ENCODE assay signal across 8 cellular contexts in genomic region chr2:237858294-237859081, GRCh38. TPM values are rescaled to one million over a fixed set of nuclear protein-coding genes. Genes with fewer than 3 reads are reported as not detected.
DNase-seq lines count a peak whose midpoint lies in the region; ATAC-seq and TF ChIP-seq lines count a peak whose summit lies in the region.

No MANE protein-coding gene starts in this region.

- H3K4me1 ChIP-seq in right lobe of liver: peaks cover 0 to 39% (median 10%) of the 10 kb centered on the region in 4 donors

- DNase-seq in AG10803 (ENCODE audit: low read depth) (peak; percentile 89), NCI-H2107 (lab: John Stamatoyannopoulos, UW) (peak; percentile 27), WERI-Rb-1 (peak; percentile 81), ecto neural progenitor cell (ENCODE audit: low spot score) (peak; percentile 73), right lobe of liver (peak; percentile 68 to 80 (median 74))
- DNase-seq in stimulated activated CD8-positive, alpha-beta memory T cell treated with anti-CD3 and anti-CD28 coated beads, Interleukin-2, amount 100 ng/mL, for 1 hour (ENCODE audit: low read depth in 2 of 2): peak; percentile 9

- H3K27ac ChIP-seq in WERI-Rb-1: no peak overlapping the region
- peak overlapping the region in 1 of 3 donors; percentile 88 for H3K27ac ChIP-seq in right lobe of liver

- intact Hi-C loops in right lobe of liver (cut with DNase I): no loop called here

- no peak for TF ChIP-seq POLR2A in right lobe of liver (IDR thresholded peaks at IDR 0.05)

- H3K27me3 ChIP-seq in WERI-Rb-1 (ENCODE audit: insufficient read depth, low read depth, severe bottlenecking): no peaks in the 10 kb centered on the region
- no peaks in the 10 kb centered on the region for H3K27me3 ChIP-seq in right lobe of liver

- H3K9me3 ChIP-seq in WERI-Rb-1 (ENCODE audit: severe bottlenecking): no peaks in the 10 kb centered on the region
- H3K9me3 ChIP-seq in right lobe of liver: no peaks in the 10 kb centered on the region

- TF ChIP-seq CTCF in AG10803 (conservative IDR thresholded peaks at IDR 0.05; ENCODE audit: low read length): peak; percentile 97
- peak; percentile 95 for TF ChIP-seq CTCF in WERI-Rb-1 (IDR thresholded peaks at IDR 0.05; ENCODE audit: low read depth, low read length)
- peak; percentile 73 to 88 (median 82) for TF ChIP-seq CTCF in right lobe of liver (IDR thresholded peaks at IDR 0.05)

- 61% methylated on average over 13 of the region's 14 CpGs for WGBS in right lobe of liver (ENCODE audit: insufficient coverage, low coverage, low lambda C conversion rate, missing lambda C conversion rate)

- H3K4me3 ChIP-seq in AG10803 (ENCODE audit: low read length): no peak overlapping the region
- no peak overlapping the region for H3K4me3 ChIP-seq in WERI-Rb-1 (ENCODE audit: low read depth, low read length)
- no peak overlapping the region for H3K4me3 ChIP-seq in right lobe of liver

- H3K36me3 ChIP-seq in WERI-Rb-1 (no peaks in the 10 kb centered on the region), right lobe of liver (peaks cover 0 to 2% (median 0%) of the 10 kb centered on the region in 4 donors)

- peak; percentile 46 for ATAC-seq in GM18909 (IDR thresholded peaks at IDR 0.05; ENCODE audit: poor library complexity, unreplicated experiment)
- peak; percentile 80 to 89 (median 86) for ATAC-seq in right lobe of liver
- no peak for ATAC-seq in GM18519 (IDR thresholded peaks at IDR 0.05; ENCODE audit: low FRiP score, unreplicated experiment)

RNA-seq across cellular contexts. Expression of gene RAMP1, which starts 0.9 kb away (rescaled TPM):
- total RNA-seq in right lobe of liver: 10 to 100 TPM; 10.1 to 75.2 (median 37.5) TPM

RNA-seq across cellular contexts. Expression of gene RBM44, which starts 59.9 kb away (rescaled TPM):
- under 1 TPM; 0.07 to 0.92 (median 0.20) TPM for total RNA-seq in right lobe of liver

Comparison
In these comparisons a context has a peak if more than half of its experiments do, and no peak if none do; other contexts are left out.
1. DNase-seq: peak in every context shown above with its lines; median percentile 89 in AG10803; 81 in WERI-Rb-1; 74 in right lobe of liver; 73 in ecto neural progenitor cell; 27 in NCI-H2107; 9 in stimulated activated CD8-positive, alpha-beta memory T cell treated with anti-CD3 and anti-CD28 coated beads, Interleukin-2, amount 100 ng/mL, for 1 hour.